2 cellular contexts compared by ENCODE assay signal in genomic region chr5:72137826-72138409, GRCh38.
TF ChIP-seq lines count a peak whose summit lies in the region.

No MANE protein-coding gene starts in this region.

TF ChIP-seq in HCT116, 20 proteins besides CTCF, POLR2A, EP300 and RAD21:
- TF ChIP-seq SRF (IDR thresholded peaks at IDR 0.05; ENCODE audit: low read depth) (no peak), JUND (IDR thresholded peaks at IDR 0.05) (no peak), EZH2 (IDR thresholded peaks at IDR 0.05) (no peak), CBX3 (IDR thresholded peaks at IDR 0.05; ENCODE audit: low read depth) (no peak), ZNF274 (IDR thresholded peaks at IDR 0.05; ENCODE audit: low read depth, low read length) (no peak), CEBPB (IDR thresholded peaks at IDR 0.05; ENCODE audit: low read depth) (no peak), ELF1 (IDR thresholded peaks at IDR 0.05; ENCODE audit: borderline replicate concordance, low read depth) (no peak), EZH2phosphoT487 (IDR thresholded peaks at IDR 0.05; ENCODE audit: borderline replicate concordance) (no peak), TCF7L2 (IDR thresholded peaks at IDR 0.05; ENCODE audit: borderline replicate concordance, extremely low read depth, insufficient read depth, insufficient read length) (no peak), ZFX (IDR thresholded peaks at IDR 0.05) (no peak), SIN3A (IDR thresholded peaks at IDR 0.05; ENCODE audit: low read depth) (no peak), POLR2AphosphoS5 (IDR thresholded peaks at IDR 0.05; ENCODE audit: low read depth, low read length) (no peak), FOSL1 (IDR thresholded peaks at IDR 0.05; ENCODE audit: low read depth) (no peak)
- TF ChIP-seq, protein P1, sequence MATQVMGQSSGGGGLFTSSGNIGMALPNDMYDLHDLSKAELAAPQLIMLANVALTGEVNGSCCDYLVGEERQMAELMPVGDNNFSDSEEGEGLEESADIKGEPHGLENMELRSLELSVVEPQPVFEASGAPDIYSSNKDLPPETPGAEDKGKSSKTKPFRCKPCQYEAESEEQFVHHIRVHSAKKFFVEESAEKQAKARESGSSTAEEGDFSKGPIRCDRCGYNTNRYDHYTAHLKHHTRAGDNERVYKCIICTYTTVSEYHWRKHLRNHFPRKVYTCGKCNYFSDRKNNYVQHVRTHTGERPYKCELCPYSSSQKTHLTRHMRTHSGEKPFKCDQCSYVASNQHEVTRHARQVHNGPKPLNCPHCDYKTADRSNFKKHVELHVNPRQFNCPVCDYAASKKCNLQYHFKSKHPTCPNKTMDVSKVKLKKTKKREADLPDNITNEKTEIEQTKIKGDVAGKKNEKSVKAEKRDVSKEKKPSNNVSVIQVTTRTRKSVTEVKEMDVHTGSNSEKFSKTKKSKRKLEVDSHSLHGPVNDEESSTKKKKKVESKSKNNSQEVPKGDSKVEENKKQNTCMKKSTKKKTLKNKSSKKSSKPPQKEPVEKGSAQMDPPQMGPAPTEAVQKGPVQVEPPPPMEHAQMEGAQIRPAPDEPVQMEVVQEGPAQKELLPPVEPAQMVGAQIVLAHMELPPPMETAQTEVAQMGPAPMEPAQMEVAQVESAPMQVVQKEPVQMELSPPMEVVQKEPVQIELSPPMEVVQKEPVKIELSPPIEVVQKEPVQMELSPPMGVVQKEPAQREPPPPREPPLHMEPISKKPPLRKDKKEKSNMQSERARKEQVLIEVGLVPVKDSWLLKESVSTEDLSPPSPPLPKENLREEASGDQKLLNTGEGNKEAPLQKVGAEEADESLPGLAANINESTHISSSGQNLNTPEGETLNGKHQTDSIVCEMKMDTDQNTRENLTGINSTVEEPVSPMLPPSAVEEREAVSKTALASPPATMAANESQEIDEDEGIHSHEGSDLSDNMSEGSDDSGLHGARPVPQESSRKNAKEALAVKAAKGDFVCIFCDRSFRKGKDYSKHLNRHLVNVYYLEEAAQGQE (IDR thresholded peaks at IDR 0.05; ENCODE audit: low read depth) = no peak

TF ChIP-seq in HepG2, 621 proteins besides CTCF, POLR2A, EP300 and RAD21:
- peak; percentile 58 for TF ChIP-seq SMC3 (IDR thresholded peaks at IDR 0.05; ENCODE audit: low read length)
- no peak for TF ChIP-seq GATAD2A (CRISPR knock-in tag; IDR thresholded peaks at IDR 0.05)
- no peak for TF ChIP-seq SMAD1 (CRISPR knock-in tag; IDR thresholded peaks at IDR 0.05; ENCODE audit: borderline replicate concordance, low read depth)
- peak; percentile 49 for TF ChIP-seq STAG1 (CRISPR knock-in tag; IDR thresholded peaks at IDR 0.05)
